Comparison of ENCODE assay signal across 16 cellular contexts in genomic region chr15:50114381-50114780, GRCh38. TPM values are rescaled to one million over a fixed set of nuclear protein-coding genes. Genes with fewer than 3 reads are reported as not detected.
DNase-seq lines count a peak whose midpoint lies in the region; ATAC-seq lines count a peak whose summit lies in the region.
"Had no signal": no experiment of that assay in that cellular context is flagged by ENCODE, and none has a peak within 500 bp of the region (broad histone marks: within the 10 kb centered on the region; RNA-seq: fewer than 3 reads in every experiment).

No MANE protein-coding gene starts in this region.

- peaks cover 26% of the 10 kb centered on the region for H3K36me3 Mint-ChIP-seq in dendritic cell treated with granulocyte-macrophage colony-stimulating factor and Interleukin-4, amounts not matched to agents 40 ng/mL and 50 ng/mL, for 4 days (ENCODE audit: low read depth)

- H3K4me1 Mint-ChIP-seq in dendritic cell treated with granulocyte-macrophage colony-stimulating factor and Interleukin-4, amounts not matched to agents 40 ng/mL and 50 ng/mL, for 4 days (ENCODE audit: low read depth), result peaks cover 76% of the 10 kb centered on the region

- no peak for ATAC-seq in HG03280 (IDR thresholded peaks at IDR 0.05; ENCODE audit: unreplicated experiment)

- peak; percentile 63 for DNase-seq in GDM1 (lab: John Stamatoyannopoulos, UW)
- peak; percentile 90 for DNase-seq in NOMO-1 treated with DMSO at 0.1 percent for 48 hours (lab: John Stamatoyannopoulos, UW; ENCODE audit: unreplicated experiment)
- peak; percentile 14 for DNase-seq in mucosa of gallbladder (ENCODE audit: low spot score)
- DNase-seq in NCI-H748 (lab: John Stamatoyannopoulos, UW; ENCODE audit: unreplicated experiment), result no peak
- DNase-seq in NCI-H2107 (lab: John Stamatoyannopoulos, UW), result no peak
- DNase-seq in G401 (ENCODE audit: low spot score), result no peak
- DNase-seq: activated CD8-positive, alpha-beta memory T cell treated with anti-CD3 and anti-CD28 coated beads for 24 hours; activated naive CD4-positive, alpha-beta T cell treated with anti-CD3 and anti-CD28 coated beads for 36 hours; effector CD8-positive, alpha-beta T cell; HFFc6; NCI-H1105; NCI-H2227 treated with DMSO at 0.1 percent for 48 hours; retina; stimulated activated CD4-positive, alpha-beta T cell treated with anti-CD3 and anti-CD28 coated beads, Interleukin-4, amount 100 ng/mL, for 1 hour had no signal

- H3K27me3 Mint-ChIP-seq in dendritic cell treated with granulocyte-macrophage colony-stimulating factor and Interleukin-4, amounts not matched to agents 40 ng/mL and 50 ng/mL, for 4 days, result no peaks in the 10 kb centered on the region

- H3K4me3 Mint-ChIP-seq in dendritic cell treated with granulocyte-macrophage colony-stimulating factor and Interleukin-4, amounts not matched to agents 40 ng/mL and 50 ng/mL, for 4 days, result peak overlapping the region; percentile 81
- H3K4me3 Mint-ChIP-seq: activated naive CD4-positive, alpha-beta T cell treated with anti-CD3 and anti-CD28 coated beads for 36 hours; HFFc6 had no signal

- intact Hi-C loops in dendritic cell treated with granulocyte-macrophage colony-stimulating factor and Interleukin-4, amounts not matched to agents 40 ng/mL and 50 ng/mL, for 4 days (cut with micrococcal nuclease), result no loop called here

- H3K27ac Mint-ChIP-seq in dendritic cell treated with granulocyte-macrophage colony-stimulating factor and Interleukin-4, amounts not matched to agents 40 ng/mL and 50 ng/mL, for 4 days, result peak overlapping the region; percentile 88
- H3K27ac Mint-ChIP-seq: activated naive CD4-positive, alpha-beta T cell treated with anti-CD3 and anti-CD28 coated beads for 36 hours; HFFc6 had no signal

- H3K9me3 Mint-ChIP-seq in dendritic cell treated with granulocyte-macrophage colony-stimulating factor and Interleukin-4, amounts not matched to agents 40 ng/mL and 50 ng/mL, for 4 days, result no peaks in the 10 kb centered on the region
- H3K9me3 Mint-ChIP-seq: HFFc6 had no signal

- in situ Hi-C loops in G401 (cut with HindIII; ENCODE audit: low sequenced_read_pairs), result no loop called here

RNA-seq across cellular contexts. Expression of gene ATP8B4, which starts 4.7 kb away (rescaled TPM):
- 15.8 TPM for total RNA-seq in mucosa of gallbladder
- total RNA-seq in G401 (2014; rRNA removed; shearing (Covaris generic)), result 3.5 TPM in 1 of 2 replicates, not detected in the other

Comparison
In these comparisons a context has a peak if more than half of its experiments do, and no peak if none do; other contexts are left out.
1. DNase-seq: peak in GDM1 (single experiment), NOMO-1 treated with DMSO at 0.1 percent for 48 hours (single experiment) and mucosa of gallbladder (single experiment); none in NCI-H748 (single experiment), NCI-H2107 (single experiment) and G401 (single experiment).